In genomic region chr3:152352559-152352958, GRCh38 we compare ENCODE assay signal across 11 cellular contexts.
DNase-seq lines count a peak whose midpoint lies in the region.
"Had no signal": no experiment of that assay in that cellular context is flagged by ENCODE, and none has a peak within 500 bp of the region (broad histone marks: within the 10 kb centered on the region; RNA-seq: fewer than 3 reads in every experiment).

No MANE protein-coding gene starts in this region.

- DNase-seq in AG08395 (ENCODE audit: low spot score) (peak; percentile 35), GM23248 (peak; percentile 69), lung microvascular endothelial cell (ENCODE audit: low read depth in 2 of 2) (peak; percentile 36 to 62), posterior cingulate gyrus (no peak), NCI-H1436 treated with DMSO at 0.1 percent for 48 hours (lab: John Stamatoyannopoulos, UW) (no peak), SHP77 treated with DMSO at 0.1 percent for 48 hours (lab: John Stamatoyannopoulos, UW) (no peak), NCI-H128 (lab: John Stamatoyannopoulos, UW; ENCODE audit: unreplicated experiment) (no peak)
- no peak for DNase-seq in activated naive CD8-positive, alpha-beta T cell treated with anti-CD3 and anti-CD28 coated beads for 36 hours
- DNase-seq: activated effector memory CD4-positive, alpha-beta T cell treated with Interleukin-2 at 50 U/mL for 16 hours; kidney; NCI-H1105 treated with DMSO at 0.1 percent for 48 hours had no signal

- peaks cover 3% of the 10 kb centered on the region for H3K9me3 Mint-ChIP-seq in activated naive CD8-positive, alpha-beta T cell treated with anti-CD3 and anti-CD28 coated beads for 36 hours

- in situ Hi-C loops in GM23248 (cut with MboI), result no loop called here

- intact Hi-C loops in posterior cingulate gyrus (cut with DNase I), result no loop called here

- peaks cover 43% of the 10 kb centered on the region for H3K36me3 Mint-ChIP-seq in activated naive CD8-positive, alpha-beta T cell treated with anti-CD3 and anti-CD28 coated beads for 36 hours

- peaks cover 50% of the 10 kb centered on the region for H3K4me1 Mint-ChIP-seq in activated naive CD8-positive, alpha-beta T cell treated with anti-CD3 and anti-CD28 coated beads for 36 hours

- no peak overlapping the region for H3K4me3 ChIP-seq in GM23248

- no peaks in the 10 kb centered on the region for H3K27me3 ChIP-seq in GM23248 (replicated peaks; ENCODE audit: insufficient read depth)

- H3K27me3 Mint-ChIP-seq in activated naive CD8-positive, alpha-beta T cell treated with anti-CD3 and anti-CD28 coated beads for 36 hours, result no peaks in the 10 kb centered on the region

- no peaks in the 10 kb centered on the region; the same call in 1 of the 2 replicates for H3K36me3 ChIP-seq in GM23248 (ENCODE audit: low read depth)

- H3K9me2 ChIP-seq in GM23248 (ENCODE audit: insufficient read depth), result no peaks in the 10 kb centered on the region

- H2AFZ ChIP-seq in GM23248, result no peak overlapping the region

- peak overlapping the region; percentile 48 for H3K27ac ChIP-seq in GM23248

- 51 to 63% methylated on average over 4 of the region's 4 CpGs for WGBS in GM23248 (ENCODE audit: low coverage in 1 of 2, low lambda C conversion rate in 2 of 2, missing lambda C conversion rate in 2 of 2), 2 experiments

- H4K20me1 ChIP-seq in GM23248 (ENCODE audit: insufficient read depth), result 0 out of 2 replicates have a peak, but pooled peaks cover 2% of the 10 kb centered on the region

- H3K4me3 Mint-ChIP-seq in activated naive CD8-positive, alpha-beta T cell treated with anti-CD3 and anti-CD28 coated beads for 36 hours, result no peak overlapping the region

- peaks cover 60% of the 10 kb centered on the region for H3F3A ChIP-seq in GM23248 (ENCODE audit: insufficient read depth)

- H3K9me3 ChIP-seq in GM23248 (ENCODE audit: low read depth), result no peaks in the 10 kb centered on the region

- H3K4me1 ChIP-seq in GM23248 (ENCODE audit: insufficient read depth), result peaks cover 60% of the 10 kb centered on the region

- peak overlapping the region; percentile 64 for H3K27ac Mint-ChIP-seq in activated naive CD8-positive, alpha-beta T cell treated with anti-CD3 and anti-CD28 coated beads for 36 hours

- H3K4me2 ChIP-seq in GM23248 (ENCODE audit: unreplicated experiment), result no peak overlapping the region

- peaks cover 100% of the 10 kb centered on the region for H3K79me2 ChIP-seq in GM23248 (ENCODE audit: insufficient read depth)

- H3K9ac ChIP-seq in GM23248, result peak overlapping the region; percentile 4; the same call in 1 of the 2 replicates

Comparison
In these comparisons a context has a peak if more than half of its experiments do, and no peak if none do; other contexts are left out.
1. DNase-seq: peak in AG08395 (single experiment), GM23248 (single experiment) and lung microvascular endothelial cell (2 of 2); none in activated naive CD8-positive, alpha-beta T cell treated with anti-CD3 and anti-CD28 coated beads for 36 hours (single experiment), posterior cingulate gyrus (0 of 10), NCI-H1436 treated with DMSO at 0.1 percent for 48 hours (single experiment), SHP77 treated with DMSO at 0.1 percent for 48 hours (single experiment) and NCI-H128 (single experiment).